Comparison of ENCODE assay signal across 15 cellular contexts in the genomic region with DNA sequence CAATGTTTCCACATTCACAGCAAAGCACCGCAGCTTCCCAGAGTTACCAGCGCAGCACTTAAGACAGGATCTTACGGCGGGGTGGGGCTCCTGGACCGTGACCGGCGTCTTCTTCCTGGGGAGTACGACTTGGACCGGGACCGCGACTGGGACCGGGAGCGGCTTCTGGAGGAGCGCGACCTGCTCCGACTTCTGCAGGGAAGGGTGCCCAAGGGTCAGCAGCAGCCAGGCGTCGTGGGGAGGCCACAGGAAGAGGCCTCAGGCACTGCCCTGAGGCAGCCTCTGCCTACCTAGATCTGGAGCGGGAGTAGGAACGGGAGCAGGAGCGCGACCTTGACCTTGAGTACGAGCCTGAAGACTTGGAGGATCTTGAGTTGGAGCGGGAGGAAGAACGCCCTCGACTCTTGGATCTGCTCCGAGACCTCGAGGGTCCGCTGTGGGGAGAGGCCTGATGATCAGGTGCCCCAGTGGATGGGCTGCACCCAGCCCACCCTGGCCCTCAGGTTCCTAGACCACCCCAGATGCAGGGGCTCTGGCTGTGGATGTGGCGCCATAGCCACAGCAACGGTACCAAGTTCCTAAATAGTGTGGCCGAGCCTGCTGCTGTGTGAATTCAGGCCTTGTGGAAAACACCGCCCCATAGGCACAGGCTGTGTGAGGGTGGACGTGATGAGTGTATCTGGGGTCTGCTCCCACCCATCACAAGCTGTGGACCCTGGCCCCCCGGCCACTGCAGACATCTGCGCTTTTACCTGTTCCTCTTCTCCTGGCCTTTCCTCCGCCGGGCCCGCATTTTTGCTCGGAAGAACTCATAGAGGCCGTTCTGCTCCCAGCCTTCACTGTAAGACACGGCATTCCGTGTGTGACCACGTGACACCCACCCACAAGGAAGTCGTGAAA. TPM values are rescaled to one million over a fixed set of nuclear protein-coding genes. Genes with fewer than 3 reads are reported as not detected.
"Had no signal": no experiment of that assay in that cellular context is flagged by ENCODE, and none has a peak within 500 bp of the region (broad histone marks: within the 10 kb centered on the region; RNA-seq: fewer than 3 reads in every experiment).

No MANE protein-coding gene starts in this region.

- H3K27me3 ChIP-seq: esophagus squamous epithelium, right atrium auricular region, thyroid gland, uterus had no signal

- H3K9me3 ChIP-seq: esophagus squamous epithelium, lower lobe of right lung, right atrium auricular region, thyroid gland, uterus had no signal

- H3K27me3 Mint-ChIP-seq: activated CD4-positive, alpha-beta memory T cell treated with anti-CD3 and anti-CD28 coated beads for 36 hours; activated naive CD8-positive, alpha-beta T cell treated with anti-CD3 and anti-CD28 coated beads, Interleukin-2, amount 50 U/mL, for 24 hours had no signal

- H3K4me1 ChIP-seq: esophagus squamous epithelium, lower lobe of right lung, right atrium auricular region, thyroid gland, uterus had no signal

- H3K4me2 ChIP-seq: smooth muscle cell had no signal

- H3K9me3 Mint-ChIP-seq: activated CD4-positive, alpha-beta memory T cell treated with anti-CD3 and anti-CD28 coated beads for 36 hours; activated naive CD8-positive, alpha-beta T cell treated with anti-CD3 and anti-CD28 coated beads, Interleukin-2, amount 50 U/mL, for 24 hours; mesothelial cell of epicardium had no signal

- H3K4me3 Mint-ChIP-seq: activated CD4-positive, alpha-beta memory T cell treated with anti-CD3 and anti-CD28 coated beads for 36 hours; activated naive CD8-positive, alpha-beta T cell treated with anti-CD3 and anti-CD28 coated beads, Interleukin-2, amount 50 U/mL, for 24 hours; mesothelial cell of epicardium had no signal

- H3K4me1 Mint-ChIP-seq: activated naive CD8-positive, alpha-beta T cell treated with anti-CD3 and anti-CD28 coated beads, Interleukin-2, amount 50 U/mL, for 24 hours; mesothelial cell of epicardium had no signal

- DNase-seq: activated CD4-positive, alpha-beta memory T cell treated with anti-CD3 and anti-CD28 coated beads for 36 hours; activated naive CD4-positive, alpha-beta T cell treated with Interleukin-2 at 50 U/mL for 16 hours; activated naive CD8-positive, alpha-beta T cell treated with anti-CD3 and anti-CD28 coated beads, Interleukin-2, amount 50 U/mL, for 24 hours; esophagus squamous epithelium; foreskin fibroblast; glutamatergic neuron; lower lobe of right lung; T-helper 2 cell; thyroid gland; uterus had no signal

- H3K4me3 ChIP-seq: esophagus squamous epithelium, lower lobe of right lung, right atrium auricular region, smooth muscle cell, thyroid gland, uterus had no signal

- H3K27ac Mint-ChIP-seq: activated CD4-positive, alpha-beta memory T cell treated with anti-CD3 and anti-CD28 coated beads for 36 hours; activated naive CD8-positive, alpha-beta T cell treated with anti-CD3 and anti-CD28 coated beads, Interleukin-2, amount 50 U/mL, for 24 hours; mesothelial cell of epicardium had no signal

- ATAC-seq: activated naive CD8-positive, alpha-beta T cell treated with anti-CD3 and anti-CD28 coated beads, Interleukin-2, amount 50 U/mL, for 24 hours; lower lobe of right lung had no signal

- H3K27ac ChIP-seq: esophagus squamous epithelium, lower lobe of right lung, right atrium auricular region, thyroid gland, uterus had no signal

RNA-seq across cellular contexts. Expression of gene CALR3, which starts 24.4 kb away (rescaled TPM):
- total RNA-seq: activated CD4-positive, alpha-beta memory T cell treated with anti-CD3 and anti-CD28 coated beads for 36 hours; astrocyte; esophagus squamous epithelium; lower lobe of right lung; mesothelial cell of epicardium; posterior vena cava; right atrium auricular region; smooth muscle cell; uterus had no signal
- polyA plus RNA-seq: smooth muscle cell had no signal
